Comparison of ENCODE assay signal across 8 cellular contexts in the genomic region with DNA sequence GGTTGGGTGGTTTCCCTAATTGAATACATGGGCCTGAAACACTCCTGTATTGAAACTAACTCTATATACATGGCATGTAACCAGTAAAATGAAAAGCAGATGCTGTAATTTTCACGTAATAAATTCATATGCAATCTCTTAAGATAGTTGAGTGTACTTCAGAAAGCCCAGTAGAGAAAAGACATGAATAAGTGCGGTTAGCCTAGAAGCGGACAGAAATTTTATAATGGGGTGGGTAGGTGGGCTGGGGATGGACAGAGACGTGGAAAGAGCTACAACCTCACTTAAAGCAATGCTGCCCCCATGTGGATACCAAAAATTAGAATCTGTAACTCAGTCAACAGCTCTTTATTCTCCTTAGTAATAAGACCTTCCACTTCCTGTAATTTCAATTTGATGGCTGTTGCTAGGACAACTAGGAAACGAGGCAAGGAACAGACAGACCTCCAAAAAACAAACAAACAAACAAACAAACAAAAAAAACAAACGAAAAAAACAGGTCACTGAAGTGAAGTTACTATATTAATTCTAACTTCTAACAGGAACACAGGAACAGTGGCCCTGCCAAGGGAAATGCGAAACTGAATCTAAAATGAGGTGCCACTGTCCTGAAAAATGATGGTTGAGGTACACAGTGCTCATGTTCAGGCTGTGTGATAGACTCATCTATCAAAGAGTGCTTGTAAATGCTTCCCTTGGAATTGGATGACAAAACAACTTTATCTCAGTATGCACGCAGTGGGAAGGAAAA.
DNase-seq lines count a peak whose midpoint lies in the region; ATAC-seq, FAIRE-seq and TF ChIP-seq lines count a peak whose summit lies in the region.

No MANE protein-coding gene starts in this region.

- DNase-seq in Calu3 (peak; percentile 54), HEK293T (ENCODE audit: extremely low spot score) (peak; percentile 49), NCI-H748 treated with DMSO at 0.1 percent for 48 hours (lab: John Stamatoyannopoulos, UW) (peak; percentile 84), astrocyte of the spinal cord (ENCODE audit: low read depth, low spot score) (peak; percentile 87), keratinocyte (ENCODE audit: low read depth, low spot score) (no peak)
- DNase-seq in stimulated activated naive CD8-positive, alpha-beta T cell treated with anti-CD3 and anti-CD28 coated beads, Interleukin-15, amount 100 ng/mL, for 72 hours, result peak in 1 of 2 donors; percentile 19
- no peak for DNase-seq in NK-92 treated with Interleukin-12 subunit alpha and Interleukin-12 subunit beta, amount 100 ng/mL, for 24 hours (lab: John Stamatoyannopoulos, UW)

- no peak overlapping the region for H3K27ac ChIP-seq in keratinocyte (ENCODE audit: control insufficient read depth, insufficient read depth, low read length)

- H3K79me2 ChIP-seq in keratinocyte (ENCODE audit: control insufficient read depth, insufficient read depth, low read length), result no peaks in the 10 kb centered on the region

- ATAC-seq in stimulated activated naive CD8-positive, alpha-beta T cell treated with anti-CD3 and anti-CD28 coated beads, Interleukin-15, amount 100 ng/mL, for 72 hours, result peak; percentile 66
- no peak for ATAC-seq in GM21717 (IDR thresholded peaks at IDR 0.05; ENCODE audit: unreplicated experiment)

- no TSS peak for BruUV-seq in Calu3 (replicated peaks; lab: Mats Ljungman, UMichigan)

- H3K4me3 ChIP-seq in astrocyte of the spinal cord (ENCODE audit: low read depth, low read length) (no peak overlapping the region), keratinocyte (ENCODE audit: control insufficient read depth in 2 of 3, extremely low read depth in 1 of 3, insufficient read depth in 2 of 3, low read depth in 1 of 3, low read length in 3 of 3) (no peak overlapping the region)

- H3K9me3 Mint-ChIP-seq in Calu3 (ENCODE audit: low read depth, unreplicated experiment), result no peaks in the 10 kb centered on the region
- H3K9me3 Mint-ChIP-seq in stimulated activated naive CD8-positive, alpha-beta T cell treated with anti-CD3 and anti-CD28 coated beads, Interleukin-15, amount 100 ng/mL, for 72 hours, result no peaks in the 10 kb centered on the region

- peak; percentile 21 for TF ChIP-seq CTCF in Calu3 (IDR thresholded peaks at IDR 0.05; ENCODE audit: unreplicated experiment)
- TF ChIP-seq CTCF in astrocyte of the spinal cord (IDR thresholded peaks at IDR 0.05; ENCODE audit: low read depth, low read length), result peak; percentile 55
- TF ChIP-seq CTCF in keratinocyte (optimal IDR thresholded peaks at IDR 0.05 in 1 of 3, IDR thresholded peaks at IDR 0.05 in 1 of 3, conservative IDR thresholded peaks at IDR 0.05 in 1 of 3; ENCODE audit: extremely low read depth in 1 of 3, insufficient read depth in 2 of 3, low read length in 3 of 3), result peak in 2 of 3 experiments; percentile 49 to 56

- POLR2A ChIA-PET in HEK293T (lab: Yijun Ruan, JAX), result no interaction called here

- H3K36me3 ChIP-seq in keratinocyte (ENCODE audit: control insufficient read depth in 2 of 2, extremely low read depth in 1 of 2, insufficient read depth in 2 of 2, low read length in 2 of 2), result peaks cover 0 to 3% of the 10 kb centered on the region in 2 experiments

- H3K27ac Mint-ChIP-seq in Calu3 (ENCODE audit: unreplicated experiment), result no peak overlapping the region
- H3K27ac Mint-ChIP-seq in stimulated activated naive CD8-positive, alpha-beta T cell treated with anti-CD3 and anti-CD28 coated beads, Interleukin-15, amount 100 ng/mL, for 72 hours, result no peak overlapping the region

- no peak overlapping the region for H3K9ac ChIP-seq in keratinocyte (ENCODE audit: control insufficient read depth, extremely low read depth, insufficient read depth, low read length)

- H3K27me3 ChIP-seq in keratinocyte (ENCODE audit: control insufficient read depth, extremely low read depth, insufficient read depth, low read length), result no peaks in the 10 kb centered on the region

- peaks cover 8% of the 10 kb centered on the region for H3K4me1 Mint-ChIP-seq in Calu3 (ENCODE audit: low read depth, unreplicated experiment)
- H3K4me1 Mint-ChIP-seq in stimulated activated naive CD8-positive, alpha-beta T cell treated with anti-CD3 and anti-CD28 coated beads, Interleukin-15, amount 100 ng/mL, for 72 hours, result peaks cover 34% of the 10 kb centered on the region

- H3K4me2 ChIP-seq in keratinocyte (ENCODE audit: control insufficient read depth, extremely low read depth, insufficient read depth, low read depth, low read length), result no peak overlapping the region

- H3K9me1 ChIP-seq in keratinocyte (ENCODE audit: control insufficient read depth, extremely low read depth, insufficient read depth, low read length), result no peaks in the 10 kb centered on the region

- in situ Hi-C loops in astrocyte of the spinal cord (cut with HindIII; ENCODE audit: low sequenced_read_pairs), result no loop called here

- no peak overlapping the region for H2AFZ ChIP-seq in keratinocyte (ENCODE audit: control insufficient read depth, low read length)

- peak; percentile 41 for FAIRE-seq in keratinocyte (lab: Jason Lieb, UNC)

- H4K20me1 ChIP-seq in keratinocyte (ENCODE audit: control insufficient read depth, extremely low read depth, insufficient read depth, low read length), result no peaks in the 10 kb centered on the region

- H3K4me1 ChIP-seq in keratinocyte (ENCODE audit: control insufficient read depth, extremely low read depth, insufficient read depth, low read length), result no peaks in the 10 kb centered on the region

- no peaks in the 10 kb centered on the region for H3K36me3 Mint-ChIP-seq in Calu3 (ENCODE audit: insufficient read depth, unreplicated experiment)

- no peak overlapping the region for H3K4me3 Mint-ChIP-seq in Calu3 (ENCODE audit: low read depth, unreplicated experiment)
- no peak overlapping the region for H3K4me3 Mint-ChIP-seq in stimulated activated naive CD8-positive, alpha-beta T cell treated with anti-CD3 and anti-CD28 coated beads, Interleukin-15, amount 100 ng/mL, for 72 hours

- H3K9me3 ChIP-seq in keratinocyte (ENCODE audit: control insufficient read depth, low read depth, low read length), result no peaks in the 10 kb centered on the region

- dilution Hi-C loops in keratinocyte (cut with MboI; ENCODE audit: extremely low pct_ligation_motif_present, low sequenced_read_pairs), result no loop called here

- intact Hi-C loops in Calu3 (cut with micrococcal nuclease; ENCODE audit: unreplicated experiment), result loop anchor here (1.0 to 10.0 kb wide), 4 partner anchors 89 to 371 kb away; no protein-coding TSS in a partner anchor

- CTCF ChIA-PET in Calu3 (lab: Charles Lee) (interaction anchor here (0.6 to 1.1 kb wide), 9 partner anchors 78 to 370 kb away, joined by 3 to 10 read pairs (median 4); no protein-coding TSS in a partner anchor), HEK293T (lab: Yijun Ruan, JAX) (interaction anchor here (0.6 to 1.0 kb wide), 4 partner anchors 18 to 311 kb away, joined by 3 to 10 read pairs (median 3); no protein-coding TSS in a partner anchor)

- H3K27me3 Mint-ChIP-seq in Calu3 (ENCODE audit: unreplicated experiment), result no peaks in the 10 kb centered on the region
- H3K27me3 Mint-ChIP-seq in stimulated activated naive CD8-positive, alpha-beta T cell treated with anti-CD3 and anti-CD28 coated beads, Interleukin-15, amount 100 ng/mL, for 72 hours, result no peaks in the 10 kb centered on the region

TF ChIP-seq in HEK293T, 16 proteins besides CTCF, POLR2A, EP300 and RAD21:
- TF ChIP-seq LEF1 (IDR thresholded peaks at IDR 0.05; ENCODE audit: borderline replicate concordance), result no peak
- TF ChIP-seq FOXA1 (IDR thresholded peaks at IDR 0.05), result no peak
- no peak for TF ChIP-seq BHLHE40 (IDR thresholded peaks at IDR 0.05; ENCODE audit: borderline replicate concordance)
- no peak for TF ChIP-seq FOXM1 (IDR thresholded peaks at IDR 0.05; ENCODE audit: borderline replicate concordance)

Comparison
In these comparisons a context has a peak if more than half of its experiments do, and no peak if none do; other contexts are left out.
1. DNase-seq: peak in Calu3 (single experiment), HEK293T (single experiment), NCI-H748 treated with DMSO at 0.1 percent for 48 hours (single experiment) and astrocyte of the spinal cord (single experiment); none in keratinocyte (single experiment) and NK-92 treated with Interleukin-12 subunit alpha and Interleukin-12 subunit beta, amount 100 ng/mL, for 24 hours (single experiment).
2. Peak in every context shown above with its lines, with median percentiles within 50 percentile points of each other: CTCF ChIP-seq.